Comparison of ENCODE assay signal across 26 cellular contexts in genomic region chr9:117691367-117691766, GRCh38. TPM values are rescaled to one million over a fixed set of nuclear protein-coding genes. Genes with fewer than 3 reads are reported as not detected.
"Had no signal": no experiment of that assay in that cellular context is flagged by ENCODE, and none has a peak within 500 bp of the region (broad histone marks: within the 10 kb centered on the region; RNA-seq: fewer than 3 reads in every experiment).

No MANE protein-coding gene starts in this region.

- H3K36me3 ChIP-seq: breast epithelium, Peyer's patch, SJCRH30 had no signal

- H3K27me3 ChIP-seq: breast epithelium, Peyer's patch, SJCRH30 had no signal

- H3K4me3 ChIP-seq: breast epithelium, Peyer's patch, SJCRH30 had no signal

- H3K27ac ChIP-seq: breast epithelium, KMS-11, Peyer's patch, RWPE1, SJCRH30 had no signal

- H3K4me1 ChIP-seq: breast epithelium, Peyer's patch had no signal

- DNase-seq: activated B cell treated with CpG ODN at 0.5 μM for 24 hours; activated CD4-positive, alpha-beta T cell treated with anti-CD3 and anti-CD28 coated beads for 1 hour; activated CD4-positive, alpha-beta T cell treated with anti-CD3 and anti-CD28 coated beads, Interleukin-2, amount 10 ng/mL, durations not matched to agents 24 days and 14 days; activated CD4-positive, alpha-beta T cell treated with anti-CD3 and anti-CD28 coated beads, Interleukin-2, amount 50 U/mL, for 48 hours; activated CD8-positive, alpha-beta memory T cell treated with anti-CD3 and anti-CD28 coated beads for 24 hours; activated gamma-delta T cell; activated naive CD4-positive, alpha-beta T cell treated with anti-CD3 and anti-CD28 coated beads for 36 hours; activated T-cell treated with anti-CD3 and anti-CD28 coated beads, Interleukin-2, amount 50 U/mL, for 48 hours; amygdala; caudate nucleus; NCI-H1048; NCI-H146; NCI-H187 treated with DMSO at 0.1 percent for 48 hours; NCI-H2081 treated with DMSO at 0.1 percent for 48 hours; NCI-H446; NCI-H524; Peyer's patch; Right ventricle myocardium superior; SJCRH30; T-helper 17 cell; T-helper 9 cell had no signal

- H3K36me3 Mint-ChIP-seq: activated naive CD8-positive, alpha-beta T cell had no signal

- H3K27me3 Mint-ChIP-seq: activated CD4-positive, alpha-beta T cell treated with anti-CD3 and anti-CD28 coated beads, Interleukin-2, amount 10 ng/mL, durations not matched to agents 24 days and 14 days; T-helper 17 cell had no signal

- H3K9me3 ChIP-seq: breast epithelium, Peyer's patch, SJCRH30 had no signal

- H3K27ac Mint-ChIP-seq: activated B cell treated with CpG ODN at 0.5 μM for 24 hours; activated CD4-positive, alpha-beta T cell treated with anti-CD3 and anti-CD28 coated beads, Interleukin-2, amount 10 ng/mL, durations not matched to agents 24 days and 14 days; activated naive CD4-positive, alpha-beta T cell treated with anti-CD3 and anti-CD28 coated beads for 36 hours; activated naive CD8-positive, alpha-beta T cell; activated T-helper 17 cell treated with anti-CD3 and anti-CD28 coated beads, Interleukin-2, amount 50 U/mL, for 72 hours; T-helper 17 cell had no signal

- H3K4me3 Mint-ChIP-seq: activated B cell treated with CpG ODN at 0.5 μM for 24 hours; activated CD4-positive, alpha-beta T cell treated with anti-CD3 and anti-CD28 coated beads, Interleukin-2, amount 10 ng/mL, durations not matched to agents 24 days and 14 days; activated naive CD4-positive, alpha-beta T cell treated with anti-CD3 and anti-CD28 coated beads for 36 hours; activated naive CD8-positive, alpha-beta T cell; activated T-helper 17 cell treated with anti-CD3 and anti-CD28 coated beads, Interleukin-2, amount 50 U/mL, for 72 hours; T-helper 17 cell had no signal

- H3K4me2 ChIP-seq: KMS-11 had no signal

- H3K4me1 Mint-ChIP-seq: activated B cell treated with CpG ODN at 0.5 μM for 24 hours; activated CD4-positive, alpha-beta T cell treated with anti-CD3 and anti-CD28 coated beads, Interleukin-2, amount 10 ng/mL, durations not matched to agents 24 days and 14 days; activated T-helper 17 cell treated with anti-CD3 and anti-CD28 coated beads, Interleukin-2, amount 50 U/mL, for 72 hours; T-helper 17 cell had no signal

- ATAC-seq: activated T-helper 17 cell treated with anti-CD3 and anti-CD28 coated beads, Interleukin-2, amount 50 U/mL, for 72 hours; T-helper 17 cell had no signal

RNA-seq across cellular contexts. Expression of gene TLR4, which starts 12.8 kb away (rescaled TPM):
- total RNA-seq: activated CD4-positive, alpha-beta T cell treated with anti-CD3 and anti-CD28 coated beads, Interleukin-2, amount 10 ng/mL, durations not matched to agents 24 days and 14 days; activated naive CD4-positive, alpha-beta T cell treated with anti-CD3 and anti-CD28 coated beads for 36 hours; activated T-helper 17 cell treated with anti-CD3 and anti-CD28 coated beads, Interleukin-2, amount 50 U/mL, for 72 hours had no signal
